10 cellular contexts compared by ENCODE assay signal in genomic region chr2:118249531-118249930, GRCh38.
A peak's percentile ranks its signal among the peaks of the same experiment; 100 is the strongest.
DNase-seq lines count a peak whose midpoint lies in the region; ATAC-seq and TF ChIP-seq lines count a peak whose summit lies in the region.
"Had no signal": no experiment of that assay in that cellular context is flagged by ENCODE, and none has a peak within 500 bp of the region (broad histone marks: within the 10 kb centered on the region; RNA-seq: fewer than 3 reads in every experiment).

No MANE protein-coding gene starts in this region.

- no peaks in the 10 kb centered on the region for H3K36me3 Mint-ChIP-seq in CD4-positive, alpha-beta memory T cell

- H3K27me3 ChIP-seq in mammary epithelial cell (ENCODE audit: insufficient read depth, low read length), result no peaks in the 10 kb centered on the region
- no peaks in the 10 kb centered on the region for H3K27me3 ChIP-seq in CD4-positive, alpha-beta memory T cell (ENCODE audit: insufficient read depth, low read length)

- no peak overlapping the region for H3K9ac ChIP-seq in mammary epithelial cell (ENCODE audit: insufficient read depth, low read length)

- H3K27ac Mint-ChIP-seq in CD4-positive, alpha-beta memory T cell, result no peak overlapping the region

- no peaks in the 10 kb centered on the region for H3K9me3 ChIP-seq in mammary epithelial cell (replicated peaks; ENCODE audit: insufficient read depth, low read length)
- H3K9me3 ChIP-seq in CD4-positive, alpha-beta memory T cell (ENCODE audit: control insufficient read depth in 1 of 2, low read length in 2 of 2), result no peaks in the 10 kb centered on the region

- intact Hi-C loops in mammary epithelial cell (cut with micrococcal nuclease), result no loop called here
- intact Hi-C loops in CD4-positive, alpha-beta memory T cell (cut with micrococcal nuclease), result no loop called here

- WGBS in mammary epithelial cell (ENCODE audit: low coverage, missing lambda C conversion rate), result 72% methylated on average over 6 of the region's 6 CpGs

- peaks cover 7 to 14% of the 10 kb centered on the region in 2 donors for H3K27me3 Mint-ChIP-seq in CD4-positive, alpha-beta memory T cell

- dilution Hi-C loops in mammary epithelial cell (cut with HindIII; ENCODE audit: low sequenced_read_pairs), result no loop called here

- no peaks in the 10 kb centered on the region for H3K79me2 ChIP-seq in mammary epithelial cell (ENCODE audit: insufficient read depth, low read length)

- no peak overlapping the region for H3K4me2 ChIP-seq in mammary epithelial cell (ENCODE audit: insufficient read depth, low read depth, low read length)

- DNase-seq in mammary epithelial cell (peak; percentile 19), RKO (ENCODE audit: low spot score) (no peak), inferior parietal cortex (ENCODE audit: extremely low spot score) (no peak), NCI-H526 treated with DMSO at 0.1 percent for 48 hours (lab: John Stamatoyannopoulos, UW) (no peak)
- DNase-seq in CD4-positive, alpha-beta memory T cell, result no peak
- DNase-seq: RPMI8226 had no signal

- no peaks in the 10 kb centered on the region for H3K9me3 Mint-ChIP-seq in CD4-positive, alpha-beta memory T cell
- H3K9me3 Mint-ChIP-seq: IgD-negative memory B cell had no signal

- peaks cover 20% of the 10 kb centered on the region for H3K4me1 ChIP-seq in mammary epithelial cell (ENCODE audit: insufficient read depth, low read length)
- no peaks in the 10 kb centered on the region for H3K4me1 ChIP-seq in CD4-positive, alpha-beta memory T cell (ENCODE audit: insufficient read depth, low read length)

- no peak overlapping the region for H3K27ac ChIP-seq in mammary epithelial cell (ENCODE audit: insufficient read depth, low read depth, low read length)
- no peak overlapping the region for H3K27ac ChIP-seq in CD4-positive, alpha-beta memory T cell (ENCODE audit: low read depth, low read length)

- no peaks in the 10 kb centered on the region for H3K36me3 ChIP-seq in mammary epithelial cell (ENCODE audit: insufficient read depth, low read length)
- no peaks in the 10 kb centered on the region for H3K36me3 ChIP-seq in CD4-positive, alpha-beta memory T cell (ENCODE audit: insufficient read depth, low read length)

- CTCF ChIA-PET in mammary epithelial cell (lab: Charles Lee; ENCODE audit: low non-redundant PET), result interaction anchor here (0.6 kb wide), 1 partner anchor 41 kb away, joined by 3 read pairs; no protein-coding TSS in a partner anchor
- CTCF ChIA-PET in CD4-positive, alpha-beta memory T cell (lab: Charles Lee; ENCODE audit: partially characterized antibody), result interaction anchor here (1.3 kb wide), 1 partner anchor 606 kb away, joined by 3 read pairs; no protein-coding TSS in a partner anchor

- no peak for TF ChIP-seq CTCF in mammary epithelial cell (conservative IDR thresholded peaks at IDR 0.05 in 1 of 2, IDR thresholded peaks at IDR 0.05 in 1 of 2; ENCODE audit: extremely low read depth in 1 of 2, insufficient read depth in 1 of 2, low read depth in 1 of 2, low read length in 2 of 2)

- BruUV-seq in mammary epithelial cell (replicated peaks; lab: Mats Ljungman, UMichigan), result no TSS peak

- H3K4me3 ChIP-seq in mammary epithelial cell (replicated peaks in 1 of 3; ENCODE audit: insufficient read depth in 1 of 3, low read depth in 2 of 3, low read length in 3 of 3), result no peak overlapping the region
- no peak overlapping the region for H3K4me3 ChIP-seq in CD4-positive, alpha-beta memory T cell (ENCODE audit: low read length in 2 of 2)

- H2AFZ ChIP-seq in mammary epithelial cell (ENCODE audit: low read depth, low read length), result no peak overlapping the region

- POLR2A ChIA-PET in CD4-positive, alpha-beta memory T cell (lab: Charles Lee; ENCODE audit: partially characterized antibody), result no interaction called here

- ATAC-seq in GM18498 (IDR thresholded peaks at IDR 0.05; ENCODE audit: unreplicated experiment) (peak; percentile 62), GM21529 (IDR thresholded peaks at IDR 0.05; ENCODE audit: unreplicated experiment) (peak; percentile 77), HG03442 (IDR thresholded peaks at IDR 0.05; ENCODE audit: unreplicated experiment) (peak; percentile 88)

- no peaks in the 10 kb centered on the region for H3K4me1 Mint-ChIP-seq in CD4-positive, alpha-beta memory T cell
- H3K4me1 Mint-ChIP-seq: IgD-negative memory B cell had no signal

- H4K20me1 ChIP-seq in mammary epithelial cell (ENCODE audit: insufficient read depth, low read length), result no peaks in the 10 kb centered on the region

- H3K4me3 Mint-ChIP-seq in CD4-positive, alpha-beta memory T cell, result no peak overlapping the region
- H3K4me3 Mint-ChIP-seq: IgD-negative memory B cell had no signal

- in situ Hi-C loops in mammary epithelial cell (cut with MboI; ENCODE audit: low sequenced_read_pairs in 2 of 2), result no loop called here
